In the genomic region with DNA sequence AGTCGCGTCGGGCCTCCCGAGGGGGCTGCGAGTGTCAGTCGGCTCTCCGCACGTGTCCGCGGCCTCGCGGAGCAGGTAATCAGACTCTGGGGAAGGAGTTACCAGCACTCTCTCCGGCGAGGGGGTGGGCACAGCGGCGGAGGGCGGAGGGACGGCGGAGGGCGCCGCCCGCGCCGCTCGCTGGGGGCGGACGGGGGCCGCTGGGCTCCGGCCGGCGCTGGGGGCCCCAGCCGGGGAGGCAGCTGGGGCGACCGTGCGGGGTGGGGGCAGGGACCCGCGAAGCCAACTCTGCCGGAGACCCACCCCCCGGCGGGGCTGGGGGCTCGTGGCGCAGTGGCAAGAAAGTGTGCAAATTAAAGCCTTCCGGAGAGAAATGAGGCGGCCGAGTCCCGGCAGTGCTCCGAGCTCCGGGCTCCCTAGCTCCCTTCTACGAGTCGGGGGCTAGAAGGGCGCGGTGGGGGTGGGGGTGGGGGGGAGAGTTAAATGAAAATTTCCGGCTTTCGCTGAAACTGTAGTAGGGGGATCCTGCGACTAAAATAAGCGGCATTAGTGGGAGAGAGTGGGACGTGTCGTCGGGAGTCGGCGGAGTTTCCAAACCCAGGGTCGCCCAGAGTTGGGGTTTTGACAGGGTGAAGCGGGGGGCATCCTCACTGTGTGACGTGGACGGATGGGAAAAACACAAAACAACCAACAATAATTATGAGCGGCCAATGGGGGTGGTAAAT, we compare ENCODE assay signal across 8 cellular contexts. TPM values are rescaled to one million over a fixed set of nuclear protein-coding genes. Genes with fewer than 3 reads are reported as not detected.
A peak's percentile ranks its signal among the peaks of the same experiment; 100 is the strongest.
DNase-seq lines count a peak whose midpoint lies in the region; ATAC-seq, FAIRE-seq and TF ChIP-seq lines count a peak whose summit lies in the region.

TSS of gene CDK6 (minus strand) at position 85 of the 725 bp plus-strand sequence. CDS start 3,250 bp downstream, outside the sequence.

- H3K4me3 ChIP-seq in NB4 (ENCODE audit: low read depth, low read length), result peak within 1 kb of the TSS; percentile 68
- H3K4me3 ChIP-seq in duodenal mucosa (ENCODE audit: low read depth in 1 of 2, low read length in 2 of 2), result peak within 1 kb of the TSS; percentile 97 to 99

- H3K9me3 Mint-ChIP-seq in activated CD4-positive, alpha-beta T cell treated with anti-CD3 and anti-CD28 coated beads, Interleukin-2, amount 10 ng/mL, durations not matched to agents 24 days and 14 days, result no peaks in the 10 kb centered on the region

- peak within 1 kb of the TSS; percentile 90 to 96 for H3K9ac ChIP-seq in duodenal mucosa (ENCODE audit: low read depth in 1 of 2, low read length in 2 of 2)

- H3K4me3 Mint-ChIP-seq in activated CD4-positive, alpha-beta T cell treated with anti-CD3 and anti-CD28 coated beads, Interleukin-2, amount 10 ng/mL, durations not matched to agents 24 days and 14 days, result peak within 1 kb of the TSS; percentile 99

- peaks cover 10% of the 10 kb centered on the region in 2 donors for H3K4me1 ChIP-seq in duodenal mucosa (ENCODE audit: control insufficient read depth in 1 of 2, insufficient read depth in 2 of 2, low read length in 2 of 2)

- H3K27me3 ChIP-seq in duodenal mucosa (ENCODE audit: control insufficient read depth in 1 of 2, insufficient read depth in 2 of 2, low read length in 2 of 2), result no peaks in the 10 kb centered on the region

- H3K27me3 Mint-ChIP-seq in activated CD4-positive, alpha-beta T cell treated with anti-CD3 and anti-CD28 coated beads, Interleukin-2, amount 10 ng/mL, durations not matched to agents 24 days and 14 days, result peaks cover 31% of the 10 kb centered on the region

- H3K9me3 ChIP-seq in duodenal mucosa (ENCODE audit: control insufficient read depth in 1 of 2, low read length in 2 of 2), result no peaks in the 10 kb centered on the region

- no peak for FAIRE-seq in H54 (lab: Jason Lieb, UNC)

- peaks cover 22% of the 10 kb centered on the region for H3K4me1 Mint-ChIP-seq in activated CD4-positive, alpha-beta T cell treated with anti-CD3 and anti-CD28 coated beads, Interleukin-2, amount 10 ng/mL, durations not matched to agents 24 days and 14 days

- peak; percentile 81 for TF ChIP-seq POLR2A in H54 (IDR thresholded peaks at IDR 0.05; ENCODE audit: low read depth, low read length)
- peak; percentile 18 for TF ChIP-seq POLR2A in NB4 (IDR thresholded peaks at IDR 0.05; ENCODE audit: extremely low read depth, insufficient read length)

- in situ Hi-C loops in G401 (cut with HindIII; ENCODE audit: low sequenced_read_pairs), result no loop called here

- H3K36me3 Mint-ChIP-seq in activated CD4-positive, alpha-beta T cell treated with anti-CD3 and anti-CD28 coated beads, Interleukin-2, amount 10 ng/mL, durations not matched to agents 24 days and 14 days (ENCODE audit: low read depth), result peaks cover 35% of the 10 kb centered on the region

- H3K27ac ChIP-seq in duodenal mucosa (ENCODE audit: low read depth, low read length), result peak within 1 kb of the TSS; percentile 59

- H3K36me3 ChIP-seq in duodenal mucosa (ENCODE audit: control insufficient read depth in 1 of 2, insufficient read depth in 2 of 2, low read length in 2 of 2), result no peaks in the 10 kb centered on the region

- intact Hi-C loops in activated CD4-positive, alpha-beta T cell treated with anti-CD3 and anti-CD28 coated beads, Interleukin-2, amount 10 ng/mL, durations not matched to agents 24 days and 14 days (cut with micrococcal nuclease), result loop anchor here (1.0 to 10.0 kb wide), 10 partner anchors 11 to 704 kb away; partner anchors contain the start of genes CYP51A1, GATAD1, SAMD9 and VPS50

- TF ChIP-seq CTCF in NB4 (IDR thresholded peaks at IDR 0.05; ENCODE audit: low read depth, low read length), result no peak

- H3K27ac Mint-ChIP-seq in activated CD4-positive, alpha-beta T cell treated with anti-CD3 and anti-CD28 coated beads, Interleukin-2, amount 10 ng/mL, durations not matched to agents 24 days and 14 days, result peak within 1 kb of the TSS; percentile 100

- DNase-seq in G401 (ENCODE audit: low spot score) (no peak), H54 (ENCODE audit: insufficient read length, low spot score) (peak; percentile 62), NB4 (ENCODE audit: low read depth) (peak; percentile 64), lung microvascular endothelial cell (ENCODE audit: low read depth in 2 of 2) (peak; percentile 76 to 83)
- peak; percentile 91 for DNase-seq in activated CD4-positive, alpha-beta T cell treated with anti-CD3 and anti-CD28 coated beads, Interleukin-2, amount 10 ng/mL, durations not matched to agents 24 days and 14 days
- peak; percentile 58 for DNase-seq in stimulated activated CD8-positive, alpha-beta memory T cell treated with anti-CD3 and anti-CD28 coated beads, Interleukin-12 subunit alpha, Interleukin-12 subunit beta, amount 100 ng/mL, for 4 hours (ENCODE audit: low read depth)

- no peak for ATAC-seq in HG02840 (IDR thresholded peaks at IDR 0.05; ENCODE audit: low FRiP score, unreplicated experiment)

RNA-seq across cellular contexts. Expression of gene CDK6, which starts in this region (rescaled TPM):
- 9.2 and 25.2 TPM in 2 replicates for total RNA-seq in G401 (2014; rRNA removed; shearing (Covaris generic))
- 274 and 277 TPM in 2 replicates for total RNA-seq in activated CD4-positive, alpha-beta T cell treated with anti-CD3 and anti-CD28 coated beads, Interleukin-2, amount 10 ng/mL, durations not matched to agents 24 days and 14 days
- total RNA-seq in lung microvascular endothelial cell, result 24.0 and 30.4 TPM in 2 replicates
